ENCODE assay signal across 36 cellular contexts in the genomic region with DNA sequence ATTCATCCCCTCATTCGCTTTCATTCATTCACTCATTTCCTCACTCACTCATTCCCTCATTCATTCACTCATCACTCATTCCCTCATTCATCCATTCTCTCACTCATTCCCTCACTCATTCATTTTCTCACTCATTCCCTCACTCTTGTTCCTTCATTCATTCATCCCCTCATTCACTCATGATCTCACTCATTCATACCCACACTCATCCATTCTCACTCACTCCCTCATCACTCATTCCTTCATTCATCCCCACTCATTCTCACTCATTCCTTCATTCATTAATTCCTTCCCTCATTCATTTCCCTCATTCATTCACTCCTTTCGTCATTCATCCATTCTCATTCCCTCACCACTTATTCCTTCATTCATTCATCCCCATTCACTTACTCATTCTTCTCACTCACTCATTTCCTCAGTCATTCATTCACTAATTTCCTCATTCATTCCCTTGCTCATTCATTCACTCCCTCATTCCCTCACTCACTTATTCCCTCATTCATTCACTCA.
"Had no signal": no experiment of that assay in that cellular context is flagged by ENCODE, and none has a peak within 500 bp of the region (broad histone marks: within the 10 kb centered on the region; RNA-seq: fewer than 3 reads in every experiment).

No MANE protein-coding gene starts in this region.

- H3K9me3 ChIP-seq: ascending aorta had no signal

- H3K4me3 ChIP-seq: ascending aorta, cardiac muscle cell had no signal

- H3K27ac Mint-ChIP-seq: activated B cell treated with CpG ODN at 0.5 μM for 24 hours; activated CD4-positive, alpha-beta memory T cell treated with anti-CD3 and anti-CD28 coated beads, Interleukin-2, amount 10 ng/mL, durations not matched to agents 7 days and 5 days; activated CD4-positive, alpha-beta T cell treated with anti-CD3 and anti-CD28 coated beads, Interleukin-2, amount 10 ng/mL, durations not matched to agents 24 days and 14 days; activated CD8-positive, alpha-beta memory T cell treated with anti-CD3 and anti-CD28 coated beads, Interleukin-2, amount 10 ng/mL, durations not matched to agents 7 days and 5 days; activated CD8-positive, alpha-beta T cell treated with anti-CD3 and anti-CD28 coated beads, Interleukin-2, amount 10 ng/mL, durations not matched to agents 7 days and 5 days; activated naive CD4-positive, alpha-beta T cell treated with anti-CD3 and anti-CD28 coated beads, Interleukin-2, amount 10 ng/mL, durations not matched to agents 7 days and 5 days; activated naive CD4-positive, alpha-beta T cell treated with anti-CD3 and anti-CD28 coated beads, Interleukin-2, amount 50 U/mL, for 24 hours; activated naive CD8-positive, alpha-beta T cell; activated naive CD8-positive, alpha-beta T cell treated with anti-CD3 and anti-CD28 coated beads, Interleukin-2, amount 10 ng/mL, durations not matched to agents 7 days and 5 days; activated naive CD8-positive, alpha-beta T cell treated with anti-CD3 and anti-CD28 coated beads, Interleukin-2, amount 50 U/mL, for 24 hours; activated T-cell treated with anti-CD3 and anti-CD28 coated beads, Interleukin-2, amount 50 U/mL, for 24 hours; activated T-helper 2 cell treated with anti-CD3 and anti-CD28 coated beads, Interferon-gamma antibody, Interleukin-2, Interleukin-4, amounts not matched to agents 10 μg/mL and 5 μg/mL and 100 μg/mL, durations not matched to agents 14 hours and 24 hours and 36 hours; brain; T-helper 2 cell treated with Interferon-gamma antibody and Interleukin-4, amounts not matched to agents 5 μg/mL and 100 μg/mL, for 36 hours had no signal

- H3K4me3 Mint-ChIP-seq: activated B cell treated with CpG ODN at 0.5 μM for 24 hours; activated CD4-positive, alpha-beta memory T cell treated with anti-CD3 and anti-CD28 coated beads, Interleukin-2, amount 10 ng/mL, durations not matched to agents 7 days and 5 days; activated CD4-positive, alpha-beta T cell treated with anti-CD3 and anti-CD28 coated beads, Interleukin-2, amount 10 ng/mL, durations not matched to agents 24 days and 14 days; activated CD8-positive, alpha-beta memory T cell treated with anti-CD3 and anti-CD28 coated beads, Interleukin-2, amount 10 ng/mL, durations not matched to agents 7 days and 5 days; activated CD8-positive, alpha-beta T cell treated with anti-CD3 and anti-CD28 coated beads, Interleukin-2, amount 10 ng/mL, durations not matched to agents 7 days and 5 days; activated naive CD4-positive, alpha-beta T cell treated with anti-CD3 and anti-CD28 coated beads, Interleukin-2, amount 10 ng/mL, durations not matched to agents 7 days and 5 days; activated naive CD4-positive, alpha-beta T cell treated with anti-CD3 and anti-CD28 coated beads, Interleukin-2, amount 50 U/mL, for 24 hours; activated naive CD8-positive, alpha-beta T cell; activated naive CD8-positive, alpha-beta T cell treated with anti-CD3 and anti-CD28 coated beads, Interleukin-2, amount 10 ng/mL, durations not matched to agents 7 days and 5 days; activated naive CD8-positive, alpha-beta T cell treated with anti-CD3 and anti-CD28 coated beads, Interleukin-2, amount 50 U/mL, for 24 hours; activated T-cell treated with anti-CD3 and anti-CD28 coated beads, Interleukin-2, amount 50 U/mL, for 24 hours; brain; central memory CD8-positive, alpha-beta T cell; T-helper 2 cell treated with Interferon-gamma antibody and Interleukin-4, amounts not matched to agents 5 μg/mL and 100 μg/mL, for 36 hours had no signal

- H3K27me3 ChIP-seq: ascending aorta, cardiac muscle cell had no signal

- H3K36me3 ChIP-seq: cardiac muscle cell had no signal

- FAIRE-seq: bronchial epithelial cell, TTC549 had no signal

- ATAC-seq: activated CD8-positive, alpha-beta memory T cell treated with anti-CD3 and anti-CD28 coated beads, Interleukin-2, amount 10 ng/mL, durations not matched to agents 7 days and 5 days; activated CD8-positive, alpha-beta T cell treated with anti-CD3 and anti-CD28 coated beads, Interleukin-2, amount 10 ng/mL, durations not matched to agents 7 days and 5 days; activated naive CD8-positive, alpha-beta T cell treated with anti-CD3 and anti-CD28 coated beads, Interleukin-2, amount 50 U/mL, for 24 hours had no signal

- H3K27ac ChIP-seq: cardiac muscle cell, VCaP had no signal

- H3K9me3 Mint-ChIP-seq: activated B cell treated with CpG ODN at 0.5 μM for 24 hours; activated CD4-positive, alpha-beta memory T cell treated with anti-CD3 and anti-CD28 coated beads, Interleukin-2, amount 10 ng/mL, durations not matched to agents 7 days and 5 days; activated CD4-positive, alpha-beta T cell treated with anti-CD3 and anti-CD28 coated beads, Interleukin-2, amount 10 ng/mL, durations not matched to agents 24 days and 14 days; activated naive CD4-positive, alpha-beta T cell treated with anti-CD3 and anti-CD28 coated beads, Interleukin-2, amount 10 ng/mL, durations not matched to agents 7 days and 5 days; activated naive CD4-positive, alpha-beta T cell treated with anti-CD3 and anti-CD28 coated beads, Interleukin-2, amount 50 U/mL, for 24 hours; activated naive CD8-positive, alpha-beta T cell treated with anti-CD3 and anti-CD28 coated beads, Interleukin-2, amount 10 ng/mL, durations not matched to agents 7 days and 5 days; activated naive CD8-positive, alpha-beta T cell treated with anti-CD3 and anti-CD28 coated beads, Interleukin-2, amount 50 U/mL, for 24 hours; activated T-cell treated with anti-CD3 and anti-CD28 coated beads, Interleukin-2, amount 50 U/mL, for 24 hours; activated T-helper 2 cell treated with anti-CD3 and anti-CD28 coated beads, Interferon-gamma antibody, Interleukin-2, Interleukin-4, amounts not matched to agents 10 μg/mL and 5 μg/mL and 100 μg/mL, durations not matched to agents 14 hours and 24 hours and 36 hours; brain; central memory CD8-positive, alpha-beta T cell; T-helper 2 cell treated with Interferon-gamma antibody and Interleukin-4, amounts not matched to agents 5 μg/mL and 100 μg/mL, for 36 hours had no signal

- H3K4me1 Mint-ChIP-seq: activated CD4-positive, alpha-beta memory T cell treated with anti-CD3 and anti-CD28 coated beads, Interleukin-2, amount 10 ng/mL, durations not matched to agents 7 days and 5 days; brain; central memory CD8-positive, alpha-beta T cell had no signal

- H3K27me3 Mint-ChIP-seq: activated B cell treated with CpG ODN at 0.5 μM for 24 hours; activated CD8-positive, alpha-beta memory T cell treated with anti-CD3 and anti-CD28 coated beads, Interleukin-2, amount 10 ng/mL, durations not matched to agents 7 days and 5 days; activated naive CD4-positive, alpha-beta T cell treated with anti-CD3 and anti-CD28 coated beads, Interleukin-2, amount 50 U/mL, for 24 hours; activated naive CD8-positive, alpha-beta T cell; activated naive CD8-positive, alpha-beta T cell treated with anti-CD3 and anti-CD28 coated beads, Interleukin-2, amount 50 U/mL, for 24 hours; activated T-cell treated with anti-CD3 and anti-CD28 coated beads, Interleukin-2, amount 50 U/mL, for 24 hours; central memory CD8-positive, alpha-beta T cell had no signal

- DNase-seq: activated B cell treated with CpG ODN at 0.5 μM for 24 hours; activated CD4-positive, alpha-beta memory T cell treated with anti-CD3 and anti-CD28 coated beads, Interleukin-2, amount 10 ng/mL, durations not matched to agents 7 days and 5 days; activated CD4-positive, alpha-beta T cell treated with anti-CD3 and anti-CD28 coated beads for 4 hours; activated CD4-positive, alpha-beta T cell treated with anti-CD3 and anti-CD28 coated beads, Interleukin-2, amount 10 ng/mL, durations not matched to agents 24 days and 14 days; activated CD4-positive, alpha-beta T cell treated with anti-CD3 and anti-CD28 coated beads, Interleukin-2, amount 50 U/mL, for 1 hour; activated CD4-positive, alpha-beta T cell treated with anti-CD3 and anti-CD28 coated beads, Interleukin-2, amount 50 U/mL, for 4 hours; activated CD4-positive, CD25-positive, alpha-beta regulatory T cell treated with anti-CD3 and anti-CD28 coated beads, Interleukin-2, amount 50 U/mL, for 72 hours; activated CD8-positive, alpha-beta memory T cell treated with anti-CD3 and anti-CD28 coated beads for 24 hours; activated CD8-positive, alpha-beta memory T cell treated with anti-CD3 and anti-CD28 coated beads, Interleukin-2, amount 10 ng/mL, durations not matched to agents 7 days and 5 days; activated CD8-positive, alpha-beta memory T cell treated with anti-CD3 and anti-CD28 coated beads, Interleukin-2, amount 50 U/mL, for 48 hours; activated CD8-positive, alpha-beta T cell treated with anti-CD3 and anti-CD28 coated beads, Interleukin-2, amount 10 ng/mL, durations not matched to agents 7 days and 5 days; activated effector memory CD4-positive, alpha-beta T cell treated with Interleukin-2 at 50 U/mL for 16 hours; activated gamma-delta T cell; activated naive CD4-positive, alpha-beta T cell treated with anti-CD3 and anti-CD28 coated beads, Interleukin-2, amount 10 ng/mL, durations not matched to agents 7 days and 5 days; activated naive CD4-positive, alpha-beta T cell treated with Interleukin-2 at 50 U/mL for 16 hours; activated naive CD8-positive, alpha-beta T cell treated with anti-CD3 and anti-CD28 coated beads, Interleukin-2, amount 50 U/mL, for 24 hours; activated T-cell treated with anti-CD3 and anti-CD28 coated beads, Interleukin-2, amount 50 U/mL, for 48 hours; amygdala; anterior cingulate cortex; caudate nucleus; cerebellar nuclear complex; T-helper 2 cell; T-helper 9 cell had no signal
